In genomic region chr2:108315408-108316193, GRCh38 we compare ENCODE assay signal across 14 cellular contexts. TPM values are rescaled to one million over a fixed set of nuclear protein-coding genes. Genes with fewer than 3 reads are reported as not detected.
A peak's percentile ranks its signal among the peaks of the same experiment; 100 is the strongest.
DNase-seq lines count a peak whose midpoint lies in the region; ATAC-seq, FAIRE-seq and TF ChIP-seq lines count a peak whose summit lies in the region.
"Had no signal": no experiment of that assay in that cellular context is flagged by ENCODE, and none has a peak within 500 bp of the region (broad histone marks: within the 10 kb centered on the region; RNA-seq: fewer than 3 reads in every experiment).

No MANE protein-coding gene starts in this region.

- peaks cover 74% of the 10 kb centered on the region for H3K4me1 Mint-ChIP-seq in nephron progenitor cell
- no peaks in the 10 kb centered on the region for H3K4me1 Mint-ChIP-seq in naive thymus-derived CD4-positive, alpha-beta T cell
- H3K4me1 Mint-ChIP-seq: stimulated activated naive B cell treated with anti-CD40 and anti-IgM and Interleukin-4, amounts not matched to agents 10 μg/mL and 1 μg/mL and 100 μg/mL, for 72 hours had no signal

- no peak for TF ChIP-seq CTCF in epithelial cell of esophagus (IDR thresholded peaks at IDR 0.05; ENCODE audit: insufficient read depth, low read depth, low read length, missing control alignments)
- TF ChIP-seq CTCF in nephron progenitor cell (IDR thresholded peaks at IDR 0.05) = no peak

- no peaks in the 10 kb centered on the region for H3K27me3 Mint-ChIP-seq in nephron progenitor cell (ENCODE audit: low read depth, poor library complexity)
- H3K27me3 Mint-ChIP-seq in naive thymus-derived CD4-positive, alpha-beta T cell = peaks cover 0 to 11% (median 0%) of the 10 kb centered on the region in 5 donors
- H3K27me3 Mint-ChIP-seq: stimulated activated naive B cell treated with anti-CD40 and anti-IgM and Interleukin-4, amounts not matched to agents 10 μg/mL and 1 μg/mL and 100 μg/mL, for 72 hours had no signal

- H3K27me3 ChIP-seq in naive thymus-derived CD4-positive, alpha-beta T cell (ENCODE audit: control insufficient read depth in 2 of 2, insufficient read depth in 2 of 2, low read length in 2 of 2) = no peaks in the 10 kb centered on the region
- H3K27me3 ChIP-seq: BLaER1 treated with 17β-estradiol and CSF1 and Interleukin-3, amounts not matched to agents 10 nM and 100 nM had no signal

- H3K4me1 ChIP-seq in naive thymus-derived CD4-positive, alpha-beta T cell (ENCODE audit: control insufficient read depth in 2 of 2, insufficient read depth in 2 of 2, low read length in 2 of 2) = no peaks in the 10 kb centered on the region

- H3K36me3 Mint-ChIP-seq in nephron progenitor cell (ENCODE audit: low read depth) = peaks cover 20% of the 10 kb centered on the region
- H3K36me3 Mint-ChIP-seq in naive thymus-derived CD4-positive, alpha-beta T cell = no peaks in the 10 kb centered on the region

- POLR2A ChIA-PET in naive thymus-derived CD4-positive, alpha-beta T cell (lab: Charles Lee) = no interaction called here

- FAIRE-seq in urothelium cell line (lab: Jason Lieb, UNC) = no peak

- H3K9me3 ChIP-seq in naive thymus-derived CD4-positive, alpha-beta T cell (ENCODE audit: control insufficient read depth in 2 of 3, low read length in 3 of 3) = no peaks in the 10 kb centered on the region

- H3K4me3 Mint-ChIP-seq in nephron progenitor cell = peak overlapping the region; percentile 64
- H3K4me3 Mint-ChIP-seq in naive thymus-derived CD4-positive, alpha-beta T cell = no peak overlapping the region
- H3K4me3 Mint-ChIP-seq: activated naive CD4-positive, alpha-beta T cell treated with anti-CD3 and anti-CD28 coated beads for 36 hours; stimulated activated naive B cell treated with anti-CD40 and anti-IgM and Interleukin-4, amounts not matched to agents 10 μg/mL and 1 μg/mL and 100 μg/mL, for 72 hours had no signal

- intact Hi-C loops in naive thymus-derived CD4-positive, alpha-beta T cell (cut with micrococcal nuclease) = no loop called here

- no peaks in the 10 kb centered on the region for H3K36me3 ChIP-seq in naive thymus-derived CD4-positive, alpha-beta T cell (ENCODE audit: control insufficient read depth in 2 of 3, insufficient read depth in 3 of 3, low read length in 3 of 3)
- H3K36me3 ChIP-seq: BLaER1 treated with 17β-estradiol and CSF1 and Interleukin-3, amounts not matched to agents 10 nM and 100 nM had no signal

- DNase-seq in DMS53 (lab: John Stamatoyannopoulos, UW) (peak; percentile 91), HuH-7 (ENCODE audit: low spot score) (peak; percentile 20), epithelial cell of esophagus (ENCODE audit: low read depth) (peak; percentile 79), nephron progenitor cell (no peak), urothelium cell line (ENCODE audit: low spot score) (no peak)
- no peak for DNase-seq in activated effector memory CD4-positive, alpha-beta T cell treated with Interleukin-2 at 50 U/mL for 16 hours
- no peak for DNase-seq in naive thymus-derived CD4-positive, alpha-beta T cell
- DNase-seq: activated naive CD4-positive, alpha-beta T cell treated with anti-CD3 and anti-CD28 coated beads for 36 hours; NCI-H1930; stimulated activated CD4-positive, alpha-beta T cell treated with anti-CD3 and anti-CD28 coated beads, Interleukin-2, amount 100 ng/mL, for 24 hours; stimulated activated naive B cell treated with anti-CD40 and anti-IgM and Interleukin-4, amounts not matched to agents 10 μg/mL and 1 μg/mL and 100 μg/mL, for 72 hours had no signal

- no peak for ATAC-seq in HG02623 (IDR thresholded peaks at IDR 0.05; ENCODE audit: unreplicated experiment)
- ATAC-seq in naive thymus-derived CD4-positive, alpha-beta T cell = no peak
- ATAC-seq: stimulated activated naive B cell treated with anti-CD40 and anti-IgM and Interleukin-4, amounts not matched to agents 10 μg/mL and 1 μg/mL and 100 μg/mL, for 72 hours had no signal

- H3K27ac Mint-ChIP-seq in nephron progenitor cell = peak overlapping the region; percentile 99
- H3K27ac Mint-ChIP-seq in naive thymus-derived CD4-positive, alpha-beta T cell = no peak overlapping the region
- H3K27ac Mint-ChIP-seq: activated naive CD4-positive, alpha-beta T cell treated with anti-CD3 and anti-CD28 coated beads for 36 hours; stimulated activated naive B cell treated with anti-CD40 and anti-IgM and Interleukin-4, amounts not matched to agents 10 μg/mL and 1 μg/mL and 100 μg/mL, for 72 hours had no signal

- no peak overlapping the region for H3K4me3 ChIP-seq in epithelial cell of esophagus (ENCODE audit: low read length)
- H3K4me3 ChIP-seq in naive thymus-derived CD4-positive, alpha-beta T cell (ENCODE audit: low read length) = no peak overlapping the region
- H3K4me3 ChIP-seq: BLaER1 treated with 17β-estradiol and CSF1 and Interleukin-3, amounts not matched to agents 10 nM and 100 nM had no signal

- CTCF ChIA-PET in naive thymus-derived CD4-positive, alpha-beta T cell (lab: Charles Lee) = no interaction called here

- H3K27ac ChIP-seq in naive thymus-derived CD4-positive, alpha-beta T cell (ENCODE audit: low read depth, low read length) = no peak overlapping the region
- H3K27ac ChIP-seq: BLaER1 treated with 17β-estradiol and CSF1 and Interleukin-3, amounts not matched to agents 10 nM and 100 nM had no signal

- peaks cover 34% of the 10 kb centered on the region for H3K9me3 Mint-ChIP-seq in nephron progenitor cell
- H3K9me3 Mint-ChIP-seq in naive thymus-derived CD4-positive, alpha-beta T cell = peaks cover 0 to 3% (median 0%) of the 10 kb centered on the region in 11 donors
- H3K9me3 Mint-ChIP-seq: activated naive CD4-positive, alpha-beta T cell treated with anti-CD3 and anti-CD28 coated beads for 36 hours; stimulated activated naive B cell treated with anti-CD40 and anti-IgM and Interleukin-4, amounts not matched to agents 10 μg/mL and 1 μg/mL and 100 μg/mL, for 72 hours had no signal

RNA-seq across cellular contexts. Expression of gene SULT1C2, which starts 26.9 kb away (rescaled TPM):
- total RNA-seq in naive thymus-derived CD4-positive, alpha-beta T cell = not detected
- not detected for polyA plus RNA-seq in naive thymus-derived CD4-positive, alpha-beta T cell
- total RNA-seq: activated naive CD4-positive, alpha-beta T cell treated with anti-CD3 and anti-CD28 coated beads for 36 hours; T-helper 1 cell treated with Interleukin-12 subunit alpha and Interleukin-12 subunit beta and Interleukin-4 antibody, amounts not matched to agents 30 ng/mL and 1 ng/mL, for 36 hours had no signal

Comparison
In these comparisons a context has a peak if more than half of its experiments do, and no peak if none do; other contexts are left out.
1. DNase-seq: peak in DMS53 (single experiment), HuH-7 (single experiment) and epithelial cell of esophagus (single experiment); none in nephron progenitor cell (single experiment), activated effector memory CD4-positive, alpha-beta T cell treated with Interleukin-2 at 50 U/mL for 16 hours (single experiment), urothelium cell line (single experiment) and naive thymus-derived CD4-positive, alpha-beta T cell (0 of 9).